16 cellular contexts compared by ENCODE assay signal in genomic region chr3:50162034-50162883, GRCh38. TPM values are rescaled to one million over a fixed set of nuclear protein-coding genes. Genes with fewer than 3 reads are reported as not detected.
DNase-seq lines count a peak whose midpoint lies in the region; ATAC-seq, FAIRE-seq and TF ChIP-seq lines count a peak whose summit lies in the region.
"Had no signal": no experiment of that assay in that cellular context is flagged by ENCODE, and none has a peak within 500 bp of the region (broad histone marks: within the 10 kb centered on the region; RNA-seq: fewer than 3 reads in every experiment).

No MANE protein-coding gene starts in this region.

- no peak for ATAC-seq in PC-3
- ATAC-seq in gastrocnemius medialis = no peak
- ATAC-seq in GM19452 (IDR thresholded peaks at IDR 0.05; ENCODE audit: unreplicated experiment) = no peak
- ATAC-seq: activated T-cell treated with anti-CD3 and anti-CD28 coated beads, Interleukin-2, amount 50 U/mL, for 4 hours had no signal

- no peaks in the 10 kb centered on the region for H3K27me3 ChIP-seq in AG04450 (ENCODE audit: control insufficient read depth, insufficient read depth, low read length)
- H3K27me3 ChIP-seq in PC-3 (ENCODE audit: low read length) = no peaks in the 10 kb centered on the region
- H3K27me3 ChIP-seq in keratinocyte (ENCODE audit: control insufficient read depth, extremely low read depth, insufficient read depth, low read length) = no peaks in the 10 kb centered on the region
- H3K27me3 ChIP-seq in gastrocnemius medialis = no peaks in the 10 kb centered on the region
- H3K27me3 ChIP-seq: BE2C had no signal

- in situ Hi-C loops in gastrocnemius medialis (cut with MboI; ENCODE audit: low sequenced_read_pairs in 4 of 4) = no loop called here

- POLR2A ChIA-PET in AG04450 (lab: Yijun Ruan, JAX) = no interaction called here
- POLR2A ChIA-PET in PC-3 (lab: Charles Lee; ENCODE audit: unreplicated experiment) = no interaction called here

- no peaks in the 10 kb centered on the region for H3K9me2 ChIP-seq in PC-3 (replicated peaks; ENCODE audit: low read length)

- BruUV-seq in PC-3 (replicated peaks; lab: Mats Ljungman, UMichigan) = no TSS peak

- H3K4me3 ChIP-seq in AG04450 (ENCODE audit: low read depth, low read length) = no peak overlapping the region
- no peak overlapping the region for H3K4me3 ChIP-seq in PC-3 (ENCODE audit: low read length)
- no peak overlapping the region for H3K4me3 ChIP-seq in keratinocyte (ENCODE audit: control insufficient read depth in 2 of 3, extremely low read depth in 1 of 3, insufficient read depth in 2 of 3, low read depth in 1 of 3, low read length in 3 of 3)
- no peak overlapping the region for H3K4me3 ChIP-seq in gastrocnemius medialis

- no peaks in the 10 kb centered on the region for H3K9me3 ChIP-seq in AG04450 (ENCODE audit: control insufficient read depth, insufficient read depth, low read length)
- H3K9me3 ChIP-seq in PC-3 (ENCODE audit: low read length) = no peaks in the 10 kb centered on the region
- no peaks in the 10 kb centered on the region for H3K9me3 ChIP-seq in keratinocyte (ENCODE audit: control insufficient read depth, low read depth, low read length)
- no peaks in the 10 kb centered on the region for H3K9me3 ChIP-seq in gastrocnemius medialis
- H3K9me3 ChIP-seq: BE2C had no signal

- dilution Hi-C loops in keratinocyte (cut with MboI; ENCODE audit: extremely low pct_ligation_motif_present, low sequenced_read_pairs) = no loop called here

- peaks cover 87% of the 10 kb centered on the region for H3K4me1 ChIP-seq in PC-3 (ENCODE audit: insufficient read depth, low read length)
- H3K4me1 ChIP-seq in keratinocyte (ENCODE audit: control insufficient read depth, extremely low read depth, insufficient read depth, low read length) = peaks cover 100% of the 10 kb centered on the region
- H3K4me1 ChIP-seq in gastrocnemius medialis = peaks cover 48 to 63% of the 10 kb centered on the region in 2 donors

- no peaks in the 10 kb centered on the region for H4K20me1 ChIP-seq in PC-3 (ENCODE audit: low read length)
- H4K20me1 ChIP-seq in keratinocyte (ENCODE audit: control insufficient read depth, extremely low read depth, insufficient read depth, low read length) = no peaks in the 10 kb centered on the region

- CTCF ChIA-PET in AG04450 (lab: Charles Lee) = interaction anchor here (0.5 to 3.2 kb wide), 4 partner anchors 29 to 758 kb away, joined by 3 to 13 read pairs (median 4); partner anchors contain the start of gene GNAT1
- CTCF ChIA-PET in PC-3 (lab: Charles Lee) = no interaction called here

- H3K79me2 ChIP-seq in PC-3 (ENCODE audit: low read length) (peaks cover 35% of the 10 kb centered on the region), keratinocyte (ENCODE audit: control insufficient read depth, insufficient read depth, low read length) (peaks cover 81% of the 10 kb centered on the region)

- H3K9ac ChIP-seq in PC-3 (ENCODE audit: low read length) (peak overlapping the region; percentile 13; the same call in 1 of the 2 replicates), keratinocyte (ENCODE audit: control insufficient read depth, extremely low read depth, insufficient read depth, low read length) (peak overlapping the region; percentile 7)

- no peaks in the 10 kb centered on the region for H3K36me3 ChIP-seq in PC-3 (ENCODE audit: low read depth, low read length)
- peaks cover 28 to 57% of the 10 kb centered on the region in 2 experiments for H3K36me3 ChIP-seq in keratinocyte (ENCODE audit: control insufficient read depth in 2 of 2, extremely low read depth in 1 of 2, insufficient read depth in 2 of 2, low read length in 2 of 2)
- no peaks in the 10 kb centered on the region for H3K36me3 ChIP-seq in gastrocnemius medialis
- H3K36me3 ChIP-seq: BE2C had no signal

- no peak for TF ChIP-seq POLR2A in gastrocnemius medialis (IDR thresholded peaks at IDR 0.05)

- FAIRE-seq in keratinocyte (lab: Jason Lieb, UNC) = no peak
- FAIRE-seq in HTR-8/SVneo (lab: Jason Lieb, UNC) = no peak
- FAIRE-seq: H1 had no signal

- no peak overlapping the region for H2AFZ ChIP-seq in PC-3 (ENCODE audit: low read length)
- H2AFZ ChIP-seq in keratinocyte (ENCODE audit: control insufficient read depth, low read length) = no peak overlapping the region

- H3K4me2 ChIP-seq in PC-3 (ENCODE audit: low read length) (peak overlapping the region; percentile 58), keratinocyte (ENCODE audit: control insufficient read depth, extremely low read depth, insufficient read depth, low read depth, low read length) (peak overlapping the region; percentile 99)

- no peaks in the 10 kb centered on the region for H3F3A ChIP-seq in PC-3 (ENCODE audit: low read length, unreplicated experiment)

- peak overlapping the region; percentile 11 for H3K27ac ChIP-seq in AG04450 (ENCODE audit: low read depth, low read length)
- peak overlapping the region; percentile 99 for H3K27ac ChIP-seq in PC-3 (ENCODE audit: low read length)
- no peak overlapping the region for H3K27ac ChIP-seq in keratinocyte (ENCODE audit: control insufficient read depth, insufficient read depth, low read length)
- H3K27ac ChIP-seq in gastrocnemius medialis = peak overlapping the region; percentile 59 to 82 (median 77)

- intact Hi-C loops in PC-3 (cut with micrococcal nuclease) = no loop called here
- intact Hi-C loops in gastrocnemius medialis (cut with DNase I; ENCODE audit: low total_unique reads) = no loop called here

- no peak for DNase-seq in AG04450 (ENCODE audit: low read depth, low spot score)
- DNase-seq in PC-3 = no peak
- no peak for DNase-seq in keratinocyte (ENCODE audit: low read depth, low spot score)
- DNase-seq in gastrocnemius medialis = no peak
- DNase-seq in dedifferentiated amniotic fluid mesenchymal stem cell (ENCODE audit: extremely low spot score) = no peak
- DNase-seq in HTR-8/SVneo (ENCODE audit: insufficient read length, low spot score) = no peak
- no peak for DNase-seq in T1000 (lab: John Stamatoyannopoulos, UW)
- DNase-seq: activated CD4-positive, alpha-beta T cell treated with anti-CD3 and anti-CD28 coated beads for 1 hour; activated T-cell treated with anti-CD3 and anti-CD28 coated beads, Interleukin-2, amount 50 U/mL, for 4 hours; BE2C; NCI-H2107; nucleus accumbens; stimulated activated CD4-positive, alpha-beta T cell treated with anti-CD3 and anti-CD28 coated beads, Interleukin-15, amount 100 ng/mL, for 24 hours; SW 1271 had no signal

- no peak for TF ChIP-seq CTCF in AG04450 (IDR thresholded peaks at IDR 0.05; ENCODE audit: low read depth, low read length)
- TF ChIP-seq CTCF in PC-3 (conservative IDR thresholded peaks at IDR 0.05; ENCODE audit: low read depth, low read length) = no peak
- TF ChIP-seq CTCF in keratinocyte (optimal IDR thresholded peaks at IDR 0.05 in 1 of 3, IDR thresholded peaks at IDR 0.05 in 1 of 3, conservative IDR thresholded peaks at IDR 0.05 in 1 of 3; ENCODE audit: extremely low read depth in 1 of 3, insufficient read depth in 2 of 3, low read length in 3 of 3) = no peak
- TF ChIP-seq CTCF in gastrocnemius medialis (IDR thresholded peaks at IDR 0.05 in 4 of 5, conservative IDR thresholded peaks at IDR 0.05 in 1 of 5) = no peak

- peaks cover 13% of the 10 kb centered on the region for H3K9me1 ChIP-seq in keratinocyte (ENCODE audit: control insufficient read depth, extremely low read depth, insufficient read depth, low read length)

RNA-seq across cellular contexts. Expression of gene SEMA3F, which starts 7.1 kb away (rescaled TPM):
- polyA plus RNA-seq in AG04450 (2011; rRNA removed) (14.7 and 17.1 TPM in 2 replicates), keratinocyte (72.8 to 115 TPM (median 102 TPM) in 3 replicates)
- polyA minus RNA-seq in AG04450 (2011; rRNA and poly(A)+ RNA removed) = 21.5 and 27.8 TPM in 2 replicates
- total RNA-seq in PC-3 (2014; rRNA removed) (47.3 and 50.5 TPM in 2 replicates), gastrocnemius medialis (10 to 100 TPM in 1 of 4 donors, 1 to 10 TPM in 3; 5.2 to 40.1 (median 7.5) TPM)
- polyA plus RNA-seq in keratinocyte (2011; ENCODE audit: low read depth) = 60.9 TPM
- polyA plus RNA-seq in keratinocyte (2011; cell fraction: cytosol; rRNA removed) = 49.7 and 82.2 TPM in 2 replicates
- polyA plus RNA-seq in keratinocyte (2011; cell fraction: nucleus; rRNA removed) = 173 and 208 TPM in 2 replicates
- polyA plus RNA-seq in keratinocyte (2012; ENCODE audit: low replicate concordance) = 94.6 and 131 TPM in 2 replicates
- polyA minus RNA-seq in keratinocyte = 197 to 339 TPM (median 220 TPM) in 3 replicates
- polyA minus RNA-seq in keratinocyte (2011; cell fraction: cytosol; rRNA and poly(A)+ RNA removed) = 180 TPM
- 209 and 249 TPM in 2 replicates for polyA minus RNA-seq in keratinocyte (2011; cell fraction: nucleus; rRNA and poly(A)+ RNA removed)

RNA-seq across cellular contexts. Expression of gene GNAT1, which starts 29.2 kb away (rescaled TPM):
- polyA plus RNA-seq in AG04450 (2011; rRNA removed) (not detected in 2 replicates), keratinocyte (0.05 to 0.12 TPM in 2 of 3 replicates, not detected in the other)
- not detected in 2 replicates for polyA minus RNA-seq in AG04450 (2011; rRNA and poly(A)+ RNA removed)
- total RNA-seq in PC-3 (2014; rRNA removed) (0.22 TPM in 1 of 2 replicates, not detected in the other), gastrocnemius medialis (not detected)
- not detected for polyA plus RNA-seq in keratinocyte (2011; ENCODE audit: low read depth)
- not detected in 2 replicates for polyA plus RNA-seq in keratinocyte (2011; cell fraction: cytosol; rRNA removed)
- 0.40 and 0.56 TPM in 2 replicates for polyA plus RNA-seq in keratinocyte (2011; cell fraction: nucleus; rRNA removed)
- not detected in 2 replicates for polyA plus RNA-seq in keratinocyte (2012; ENCODE audit: low replicate concordance)
- 0.13 to 0.86 TPM in 2 of 3 replicates, not detected in the other for polyA minus RNA-seq in keratinocyte
- polyA minus RNA-seq in keratinocyte (2011; cell fraction: cytosol; rRNA and poly(A)+ RNA removed) = not detected
- polyA minus RNA-seq in keratinocyte (2011; cell fraction: nucleus; rRNA and poly(A)+ RNA removed) = 0.32 and 0.47 TPM in 2 replicates
- total RNA-seq: activated T-cell treated with anti-CD3 and anti-CD28 coated beads, Interleukin-2, amount 50 U/mL, for 4 hours; H1 had no signal

RNA-seq across cellular contexts. Expression of gene SLC38A3, which starts 42.8 kb away (rescaled TPM):
- 0.06 and 0.11 TPM in 2 replicates for polyA plus RNA-seq in AG04450 (2011; rRNA removed)
- not detected in 2 replicates for polyA minus RNA-seq in AG04450 (2011; rRNA and poly(A)+ RNA removed)
- 0.17 and 3.3 TPM in 2 replicates for total RNA-seq in PC-3 (2014; rRNA removed)
- polyA plus RNA-seq in keratinocyte = not detected in 3 replicates
- polyA plus RNA-seq in keratinocyte (2011; ENCODE audit: low read depth) = 0.22 TPM
- 0.02 and 0.12 TPM in 2 replicates for polyA plus RNA-seq in keratinocyte (2011; cell fraction: cytosol; rRNA removed)
- polyA plus RNA-seq in keratinocyte (2011; cell fraction: nucleus; rRNA removed) = 0.12 and 0.36 TPM in 2 replicates
- 0.39 TPM in 1 of 2 replicates, not detected in the other for polyA plus RNA-seq in keratinocyte (2012; ENCODE audit: low replicate concordance)
- not detected in 3 replicates for polyA minus RNA-seq in keratinocyte
- not detected for polyA minus RNA-seq in keratinocyte (2011; cell fraction: cytosol; rRNA and poly(A)+ RNA removed)
- 0.32 TPM in 1 of 2 replicates, not detected in the other for polyA minus RNA-seq in keratinocyte (2011; cell fraction: nucleus; rRNA and poly(A)+ RNA removed)
- 1 to 10 TPM; 1.9 to 8.9 (median 5.0) TPM for total RNA-seq in gastrocnemius medialis
